Comparison of ENCODE assay signal across 8 cellular contexts in the genomic region with DNA sequence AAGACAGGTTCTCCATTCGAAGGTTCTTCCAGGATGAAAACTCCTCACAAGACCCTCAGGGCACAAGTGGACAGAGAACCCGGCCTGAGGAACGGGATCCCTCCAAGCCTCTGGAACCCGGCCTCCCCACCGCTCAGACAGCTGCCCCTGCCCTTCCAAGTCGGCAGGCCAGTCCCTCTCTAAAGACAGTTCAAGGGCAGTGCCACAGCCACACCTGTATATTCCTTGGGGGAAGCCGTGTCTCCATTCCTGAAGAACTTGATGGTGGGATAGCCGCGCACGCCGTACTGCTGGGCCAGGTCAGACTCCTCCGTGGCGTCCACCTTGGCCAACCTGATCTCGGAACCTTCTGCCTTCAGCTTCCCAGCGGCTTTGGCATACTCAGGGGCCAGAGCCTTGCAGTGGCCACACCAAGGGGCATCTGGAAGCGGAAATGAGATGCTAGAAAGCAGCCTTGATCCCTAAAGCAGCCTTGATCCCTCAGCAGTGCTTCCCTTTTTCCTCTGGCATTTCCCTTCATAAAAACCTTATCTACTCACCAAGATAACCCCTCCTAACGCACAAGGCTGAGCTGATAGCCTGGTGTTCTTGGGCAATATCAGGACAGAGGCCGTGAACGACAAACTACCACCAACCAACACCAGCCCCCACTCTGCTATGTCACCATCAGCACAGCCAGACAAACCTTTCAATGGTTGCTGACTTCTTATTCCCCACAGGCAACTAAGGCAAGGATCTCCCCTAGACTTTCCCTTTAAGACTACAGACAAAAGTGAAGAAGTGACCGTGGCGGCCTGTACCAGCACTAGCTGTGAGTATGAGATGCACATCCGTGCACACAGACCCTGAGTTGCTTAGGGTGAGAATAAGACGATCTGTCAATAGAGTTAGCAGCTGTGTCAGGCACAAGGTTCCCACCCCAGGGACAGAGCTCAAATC. TPM values are rescaled to one million over a fixed set of nuclear protein-coding genes. Genes with fewer than 3 reads are reported as not detected.
DNase-seq lines count a peak whose midpoint lies in the region; TF ChIP-seq lines count a peak whose summit lies in the region.

No MANE protein-coding gene starts in this region.

- H3K27me3 ChIP-seq in MG63: no peaks in the 10 kb centered on the region

- peak overlapping the region; percentile 85 to 97 (median 94) for H3K27ac Mint-ChIP-seq in CD14-positive monocyte
- peak overlapping the region; percentile 98 for H3K27ac Mint-ChIP-seq in dendritic cell treated with granulocyte-macrophage colony-stimulating factor and Interleukin-4, amounts not matched to agents 40 ng/mL and 50 ng/mL, for 4 days
- H3K27ac Mint-ChIP-seq in nephron: peak overlapping the region; percentile 63 to 86 (median 83)

- peak overlapping the region; percentile 94 for H3K4me3 Mint-ChIP-seq in CD14-positive monocyte
- H3K4me3 Mint-ChIP-seq in dendritic cell treated with granulocyte-macrophage colony-stimulating factor and Interleukin-4, amounts not matched to agents 40 ng/mL and 50 ng/mL, for 4 days: peak overlapping the region; percentile 82
- peak overlapping the region; percentile 89 to 97 (median 96) for H3K4me3 Mint-ChIP-seq in nephron

- intact Hi-C loops in CD14-positive monocyte (cut with micrococcal nuclease): loop anchor here in 1 of 2 donors (2.0 to 5.0 kb wide), 2 partner anchors 20 to 37 kb away; no protein-coding TSS in a partner anchor
- intact Hi-C loops in dendritic cell treated with granulocyte-macrophage colony-stimulating factor and Interleukin-4, amounts not matched to agents 40 ng/mL and 50 ng/mL, for 4 days (cut with micrococcal nuclease): no loop called here

- H3K36me3 Mint-ChIP-seq in CD14-positive monocyte (peaks cover 40 to 59% of the 10 kb centered on the region in 2 donors), nephron (ENCODE audit: low read depth) (peaks cover 32% of the 10 kb centered on the region)
- peaks cover 87% of the 10 kb centered on the region for H3K36me3 Mint-ChIP-seq in dendritic cell treated with granulocyte-macrophage colony-stimulating factor and Interleukin-4, amounts not matched to agents 40 ng/mL and 50 ng/mL, for 4 days (ENCODE audit: low read depth)

- H3K9me3 ChIP-seq in MG63: no peaks in the 10 kb centered on the region

- peaks cover 0 to 4% (median 3%) of the 10 kb centered on the region in 3 donors for H3K27me3 Mint-ChIP-seq in CD14-positive monocyte (ENCODE audit: low read depth in 3 of 3)
- no peaks in the 10 kb centered on the region for H3K27me3 Mint-ChIP-seq in dendritic cell treated with granulocyte-macrophage colony-stimulating factor and Interleukin-4, amounts not matched to agents 40 ng/mL and 50 ng/mL, for 4 days
- H3K27me3 Mint-ChIP-seq in nephron (ENCODE audit: low read depth): no peaks in the 10 kb centered on the region

- H3K4me1 Mint-ChIP-seq in CD14-positive monocyte: peaks cover 43% of the 10 kb centered on the region
- H3K4me1 Mint-ChIP-seq in dendritic cell treated with granulocyte-macrophage colony-stimulating factor and Interleukin-4, amounts not matched to agents 40 ng/mL and 50 ng/mL, for 4 days (ENCODE audit: low read depth): peaks cover 49% of the 10 kb centered on the region
- peaks cover 21% of the 10 kb centered on the region for H3K4me1 Mint-ChIP-seq in nephron

- DNase-seq in CD14-positive monocyte (ENCODE audit: low spot score) (no peak), MG63 (no peak), NCI-H2029 (lab: John Stamatoyannopoulos, UW) (no peak), NCI-H446 treated with DMSO at 0.1 percent for 48 hours (lab: John Stamatoyannopoulos, UW) (no peak)
- no peak for DNase-seq in stimulated activated CD4-positive, alpha-beta T cell treated with anti-CD3 and anti-CD28 coated beads, Interleukin-12 subunit alpha, Interleukin-12 subunit beta, amount 100 ng/mL, for 4 hours
- DNase-seq in stimulated activated CD4-positive, alpha-beta T cell treated with anti-CD3 and anti-CD28 coated beads, Interleukin-4, amount 100 ng/mL, for 1 hour: no peak

- no peaks in the 10 kb centered on the region for H3K9me3 Mint-ChIP-seq in CD14-positive monocyte
- no peaks in the 10 kb centered on the region for H3K9me3 Mint-ChIP-seq in dendritic cell treated with granulocyte-macrophage colony-stimulating factor and Interleukin-4, amounts not matched to agents 40 ng/mL and 50 ng/mL, for 4 days
- no peaks in the 10 kb centered on the region for H3K9me3 Mint-ChIP-seq in nephron

- no peak for TF ChIP-seq CTCF in CD14-positive monocyte (IDR thresholded peaks at IDR 0.05)
- no peak for TF ChIP-seq CTCF in nephron (IDR thresholded peaks at IDR 0.05; ENCODE audit: unreplicated experiment in 3 of 3)

- H3K36me3 ChIP-seq in MG63: peaks cover 83% of the 10 kb centered on the region

- H3K4me3 ChIP-seq in MG63: peak overlapping the region; percentile 61

RNA-seq across cellular contexts. Expression of a gene that starts 1.1 kb away (rescaled TPM):
- polyA plus RNA-seq in CD14-positive monocyte: 100 to 1,000 TPM; 291 to 297 TPM
- total RNA-seq in MG63 (2014; rRNA removed; shearing (Covaris generic); ENCODE audit: low replicate concordance): 531 and 798 TPM in 2 replicates

RNA-seq across cellular contexts. Expression of a gene that starts 11.9 kb away (rescaled TPM):
- 10 to 100 TPM; 86.3 to 97.2 TPM for polyA plus RNA-seq in CD14-positive monocyte
- 114 and 185 TPM in 2 replicates for total RNA-seq in MG63 (2014; rRNA removed; shearing (Covaris generic); ENCODE audit: low replicate concordance)

RNA-seq across cellular contexts. Expression of a gene that starts 24.4 kb away (rescaled TPM):
- polyA plus RNA-seq in CD14-positive monocyte: under 1 TPM; 0.22 to 0.33 TPM
- total RNA-seq in MG63 (2014; rRNA removed; shearing (Covaris generic); ENCODE audit: low replicate concordance): not detected in 2 replicates

RNA-seq across cellular contexts. Expression of a gene that starts 26.1 kb away (rescaled TPM):
- polyA plus RNA-seq in CD14-positive monocyte: 10 to 100 TPM; 48.5 to 63.0 TPM
- 73.2 and 83.7 TPM in 2 replicates for total RNA-seq in MG63 (2014; rRNA removed; shearing (Covaris generic); ENCODE audit: low replicate concordance)

RNA-seq across cellular contexts. Expression of a gene that starts 32.1 kb away (rescaled TPM):
- polyA plus RNA-seq in CD14-positive monocyte: 10 to 100 TPM; 20.2 to 57.3 TPM
- total RNA-seq in MG63 (2014; rRNA removed; shearing (Covaris generic); ENCODE audit: low replicate concordance): 313 and 425 TPM in 2 replicates
